In the genomic region with DNA sequence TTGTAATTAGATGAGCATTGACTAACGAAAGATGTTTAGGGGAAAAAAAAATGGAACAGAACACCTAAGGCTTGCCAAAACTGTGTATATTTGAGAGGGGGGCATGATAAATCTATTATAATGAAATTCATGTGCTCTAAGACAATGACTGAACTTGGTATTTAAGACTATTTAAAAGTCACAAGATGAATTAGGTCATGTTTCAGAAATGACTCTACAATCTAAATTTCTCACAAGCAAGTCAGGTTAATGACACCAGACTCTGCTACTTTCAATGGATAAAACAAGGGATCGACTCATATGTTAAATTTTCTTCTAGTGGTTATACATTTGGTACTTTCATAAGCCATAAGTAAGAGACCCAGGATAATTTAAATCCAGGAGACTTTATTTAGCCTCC, we compare ENCODE assay signal across 19 cellular contexts.
"Had no signal": no experiment of that assay in that cellular context is flagged by ENCODE, and none has a peak within 500 bp of the region (broad histone marks: within the 10 kb centered on the region; RNA-seq: fewer than 3 reads in every experiment).

No MANE protein-coding gene starts in this region.

- H3K36me3 ChIP-seq: lower lobe of right lung had no signal

- H3K4me3 ChIP-seq: lower lobe of right lung, sigmoid colon had no signal

- ATAC-seq: activated CD4-positive, CD25-positive, alpha-beta regulatory T cell treated with anti-CD3 and anti-CD28 coated beads, Interleukin-2, amount 50 U/mL, for 24 hours; activated T-cell treated with anti-CD3 and anti-CD28 coated beads, Interleukin-2, amount 50 U/mL, for 72 hours; lower lobe of right lung; naive thymus-derived CD4-positive, alpha-beta T cell had no signal

- DNase-seq: activated CD4-positive, alpha-beta memory T cell treated with anti-CD3 and anti-CD28 coated beads, Interleukin-2, amount 10 ng/mL, durations not matched to agents 7 days and 5 days; activated CD4-positive, alpha-beta T cell treated with anti-CD3 and anti-CD28 coated beads, Interleukin-2, amount 10 ng/mL, durations not matched to agents 24 days and 14 days; activated effector memory CD4-positive, alpha-beta T cell treated with Interleukin-2 at 50 U/mL for 16 hours; activated naive CD4-positive, alpha-beta T cell treated with anti-CD3 and anti-CD28 coated beads for 36 hours; activated naive CD8-positive, alpha-beta T cell treated with anti-CD3 and anti-CD28 coated beads, Interleukin-2, amount 10 ng/mL, durations not matched to agents 7 days and 5 days; activated T-cell treated with anti-CD3 and anti-CD28 coated beads, Interleukin-2, amount 50 U/mL, for 72 hours; amygdala; foreskin fibroblast; kidney; lower lobe of right lung; naive thymus-derived CD4-positive, alpha-beta T cell; occipital lobe; retina; sigmoid colon; stimulated activated CD4-positive, alpha-beta T cell treated with anti-CD3 and anti-CD28 coated beads, Interleukin-4, amount 100 ng/mL, for 4 hours; trophoblast cell had no signal

- H3K27ac ChIP-seq: epithelial cell of prostate, lower lobe of right lung, VCaP had no signal

- H3K27me3 ChIP-seq: sigmoid colon had no signal

- H3K9me3 ChIP-seq: lower lobe of right lung, sigmoid colon had no signal
